ENCODE assay signal across 10 cellular contexts in genomic region chr3:31106912-31107311, GRCh38.
DNase-seq lines count a peak whose midpoint lies in the region; ATAC-seq and TF ChIP-seq lines count a peak whose summit lies in the region.
"Had no signal": no experiment of that assay in that cellular context is flagged by ENCODE, and none has a peak within 500 bp of the region (broad histone marks: within the 10 kb centered on the region; RNA-seq: fewer than 3 reads in every experiment).

No MANE protein-coding gene starts in this region.

- ATAC-seq in GM18907 (IDR thresholded peaks at IDR 0.05; ENCODE audit: unreplicated experiment) (peak; percentile 87), GM21515 (IDR thresholded peaks at IDR 0.05; ENCODE audit: unreplicated experiment) (peak; percentile 94), HG03159 (IDR thresholded peaks at IDR 0.05; ENCODE audit: unreplicated experiment) (peak; percentile 94), T-helper 17 cell (no peak)

- H3K9me3 ChIP-seq in T-helper 17 cell (ENCODE audit: control insufficient read depth, low read length, poor library complexity, severe bottlenecking): no peaks in the 10 kb centered on the region

- no peaks in the 10 kb centered on the region for H3K36me3 Mint-ChIP-seq in T-helper 17 cell (ENCODE audit: low read depth)

- no peaks in the 10 kb centered on the region for H3K36me3 ChIP-seq in brain microvascular endothelial cell (replicated peaks)

- H3K4me3 Mint-ChIP-seq in T-helper 17 cell: no peak overlapping the region
- H3K4me3 Mint-ChIP-seq: activated naive CD8-positive, alpha-beta T cell had no signal

- peak; percentile 14 to 22 for DNase-seq in cardiac fibroblast (ENCODE audit: low read depth in 2 of 2)
- no peak for DNase-seq in head of caudate nucleus
- no peak for DNase-seq in brain microvascular endothelial cell
- no peak for DNase-seq in T-helper 17 cell
- no peak for DNase-seq in KBM-7
- DNase-seq: NCI-H510A had no signal

- H3K27ac Mint-ChIP-seq in T-helper 17 cell: no peak overlapping the region
- H3K27ac Mint-ChIP-seq: activated naive CD8-positive, alpha-beta T cell had no signal

- H3K4me3 ChIP-seq in cardiac fibroblast (replicated peaks in 1 of 2; ENCODE audit: low read depth in 2 of 2, low read length in 2 of 2) (no peak overlapping the region), brain microvascular endothelial cell (ENCODE audit: low read depth, low read length) (no peak overlapping the region)

- no peaks in the 10 kb centered on the region for H3K27me3 Mint-ChIP-seq in T-helper 17 cell
- H3K27me3 Mint-ChIP-seq: activated naive CD8-positive, alpha-beta T cell had no signal

- peaks cover 4% of the 10 kb centered on the region for H3K4me1 Mint-ChIP-seq in T-helper 17 cell

- H3K27me3 ChIP-seq in brain microvascular endothelial cell (replicated peaks): no peaks in the 10 kb centered on the region

- no peak overlapping the region for H3K27ac ChIP-seq in brain microvascular endothelial cell

- TF ChIP-seq CTCF in cardiac fibroblast (IDR thresholded peaks at IDR 0.05; ENCODE audit: low read depth, low read length): no peak
- no peak for TF ChIP-seq CTCF in brain microvascular endothelial cell (IDR thresholded peaks at IDR 0.05; ENCODE audit: low read depth, low read length, missing control alignments)

- intact Hi-C loops in head of caudate nucleus (cut with DNase I): no loop called here

- in situ Hi-C loops in brain microvascular endothelial cell (cut with HindIII; ENCODE audit: low pct_ligation_motif_present, low sequenced_read_pairs) (no loop called here), KBM-7 (cut with MboI; ENCODE audit: low pct_unique_long_range_greater_than_20kb, low sequenced_read_pairs) (no loop called here)

Comparison
In these comparisons a context has a peak if more than half of its experiments do, and no peak if none do; other contexts are left out.
1. DNase-seq: peak in cardiac fibroblast (2 of 2); none in head of caudate nucleus (0 of 42), brain microvascular endothelial cell (single experiment), T-helper 17 cell (0 of 3) and KBM-7 (single experiment).